In genomic region chr19:38298841-38299680, GRCh38 we compare ENCODE assay signal across 13 cellular contexts. TPM values are rescaled to one million over a fixed set of nuclear protein-coding genes. Genes with fewer than 3 reads are reported as not detected.
A peak's percentile ranks its signal among the peaks of the same experiment; 100 is the strongest.
DNase-seq lines count a peak whose midpoint lies in the region; ATAC-seq and TF ChIP-seq lines count a peak whose summit lies in the region.
"Had no signal": no experiment of that assay in that cellular context is flagged by ENCODE, and none has a peak within 500 bp of the region (broad histone marks: within the 10 kb centered on the region; RNA-seq: fewer than 3 reads in every experiment).

No MANE protein-coding gene starts in this region.

- WGBS in mesendoderm (ENCODE audit: extremely low coverage, insufficient coverage, low lambda C conversion rate), result no CpG with 5 or more reads among the region's 11 CpGs

- TF ChIP-seq CTCF in colonic mucosa (IDR thresholded peaks at IDR 0.05), result no peak

- H3K79me1 ChIP-seq in mesendoderm (ENCODE audit: low read length), result no peaks in the 10 kb centered on the region

- H3K27ac ChIP-seq in colonic mucosa, result peak overlapping the region; percentile 67
- H3K27ac ChIP-seq in mesendoderm (ENCODE audit: low read depth, low read length), result no peak overlapping the region
- H3K27ac ChIP-seq: body of pancreas had no signal

- H3K9ac ChIP-seq in colonic mucosa (ENCODE audit: low read depth in 2 of 2, low read length in 2 of 2) (no peak overlapping the region), mesendoderm (ENCODE audit: low read length) (no peak overlapping the region)

- no peak overlapping the region for H3K23ac ChIP-seq in mesendoderm (ENCODE audit: low read length)

- H3K4me1 ChIP-seq in colonic mucosa (no peaks in the 10 kb centered on the region), mesendoderm (ENCODE audit: control insufficient read depth, low read depth, low read length) (no peaks in the 10 kb centered on the region)

- no peak overlapping the region for H2BK5ac ChIP-seq in mesendoderm (ENCODE audit: low read length)

- no peak for ATAC-seq in GM19035 (IDR thresholded peaks at IDR 0.05; ENCODE audit: unreplicated experiment)
- ATAC-seq: body of pancreas had no signal

- H3K18ac ChIP-seq in mesendoderm (ENCODE audit: low read length), result no peak overlapping the region

- H2AK5ac ChIP-seq in mesendoderm (ENCODE audit: low read length), result no peak overlapping the region

- H3K9me3 ChIP-seq in colonic mucosa, result no peaks in the 10 kb centered on the region
- H3K9me3 ChIP-seq: body of pancreas had no signal

- intact Hi-C loops in colonic mucosa (cut with DNase I), result no loop called here

- H3K4me3 ChIP-seq in colonic mucosa (no peak overlapping the region), mesendoderm (ENCODE audit: low read length) (no peak overlapping the region)
- H3K4me3 ChIP-seq: body of pancreas had no signal

- H3K36me3 ChIP-seq in colonic mucosa, result no peaks in the 10 kb centered on the region
- peaks cover 1% of the 10 kb centered on the region for H3K36me3 ChIP-seq in mesendoderm (ENCODE audit: control insufficient read depth, insufficient read depth, low read length)

- in situ Hi-C loops in ACHN (cut with HindIII; ENCODE audit: low pct_ligation_motif_present, low pct_unique_long_range_greater_than_20kb, low sequenced_read_pairs), result no loop called here

- no peak overlapping the region for H3K4me2 ChIP-seq in mesendoderm (ENCODE audit: low read length)

- no peak overlapping the region for H3K4ac ChIP-seq in mesendoderm (ENCODE audit: low read depth, low read length)

- H3K79me2 ChIP-seq in mesendoderm (ENCODE audit: control insufficient read depth, insufficient read depth, low read length), result no peaks in the 10 kb centered on the region

- DNase-seq in ACHN, result peak; percentile 22
- DNase-seq in M059J (ENCODE audit: low read depth), result peak; percentile 65
- DNase-seq in colonic mucosa, result no peak
- peak; percentile 27 for DNase-seq in myocyte (ENCODE audit: low read depth)
- no peak for DNase-seq in NCI-H2171 (lab: John Stamatoyannopoulos, UW)
- no peak for DNase-seq in mesendoderm
- DNase-seq in NCI-H446 (lab: John Stamatoyannopoulos, UW), result no peak
- DNase-seq: activated CD4-positive, alpha-beta T cell treated with anti-CD3 and anti-CD28 coated beads for 48 hours; body of pancreas; hippocampal formation; NCI-H2081 had no signal

- no peak overlapping the region for H3K56ac ChIP-seq in mesendoderm (ENCODE audit: low read length)

- no peak overlapping the region for H2BK120ac ChIP-seq in mesendoderm (ENCODE audit: low read depth, low read length)

- no peak overlapping the region for H4K5ac ChIP-seq in mesendoderm (ENCODE audit: low read length)

- H2BK15ac ChIP-seq in mesendoderm (replicated peaks; ENCODE audit: low read depth), result no peak overlapping the region

- no peaks in the 10 kb centered on the region for H3K27me3 ChIP-seq in colonic mucosa
- no peaks in the 10 kb centered on the region for H3K27me3 ChIP-seq in mesendoderm (ENCODE audit: insufficient read depth, low read length, poor library complexity)
- H3K27me3 ChIP-seq: body of pancreas had no signal

- no peak overlapping the region for H4K8ac ChIP-seq in mesendoderm (ENCODE audit: low read depth, low read length)

RNA-seq across cellular contexts. Expression of gene C19orf33, which starts 5.0 kb away (rescaled TPM):
- total RNA-seq in M059J (2014; rRNA removed; shearing (Covaris generic)), result not detected in 2 replicates
- total RNA-seq in colonic mucosa (100 to 1,000 TPM; 111 to 159 TPM), myocyte (not detected in 2 replicates)
- 0.95 TPM for polyA plus RNA-seq in myocyte (2012)
- polyA plus RNA-seq in mesendoderm (2013, experiment 1 of 2), result 13.7 TPM
- 14.0 TPM for polyA plus RNA-seq in mesendoderm (2013, experiment 2 of 2)
- total RNA-seq: activated T-helper 1 cell treated with anti-CD3 and anti-CD28 coated beads, Interleukin-12 subunit alpha, Interleukin-12 subunit beta, Interleukin-2, Interleukin-4 antibody, amounts not matched to agents 30 ng/mL and 10 ng/mL and 1 ng/mL, durations not matched to agents 14 hours and 24 hours and 36 hours had no signal

RNA-seq across cellular contexts. Expression of gene YIF1B, which starts 16.7 kb away (rescaled TPM):
- total RNA-seq in M059J (2014; rRNA removed; shearing (Covaris generic)), result 88.9 and 114 TPM in 2 replicates
- total RNA-seq in colonic mucosa (10 to 100 TPM; 28.8 to 58.3 TPM), myocyte (51.6 and 68.5 TPM in 2 replicates)
- polyA plus RNA-seq in myocyte (2012), result 75.6 TPM
- polyA plus RNA-seq in mesendoderm (2013, experiment 1 of 2), result 47.5 TPM
- polyA plus RNA-seq in mesendoderm (2013, experiment 2 of 2), result 49.6 TPM

RNA-seq across cellular contexts. Expression of gene KCNK6, which starts 20.6 kb away (rescaled TPM):
- 0.91 and 2.3 TPM in 2 replicates for total RNA-seq in M059J (2014; rRNA removed; shearing (Covaris generic))
- total RNA-seq in colonic mucosa (10 to 100 TPM; 19.8 to 23.4 TPM), myocyte (1.2 and 2.3 TPM in 2 replicates)
- 5.8 TPM for polyA plus RNA-seq in myocyte (2012)
- 4.2 TPM for polyA plus RNA-seq in mesendoderm (2013, experiment 1 of 2)
- polyA plus RNA-seq in mesendoderm (2013, experiment 2 of 2), result 4.0 TPM

RNA-seq across cellular contexts. Expression of gene SPINT2, which starts 34.7 kb away (rescaled TPM):
- total RNA-seq in M059J (2014; rRNA removed; shearing (Covaris generic)), result 8.5 and 8.9 TPM in 2 replicates
- 100 to 1,000 TPM; 790 to 935 TPM for total RNA-seq in colonic mucosa
- total RNA-seq in myocyte, result 0.11 TPM in 1 of 2 replicates, not detected in the other
- polyA plus RNA-seq in myocyte (2012), result 0.98 TPM
- 134 TPM for polyA plus RNA-seq in mesendoderm (2013, experiment 1 of 2)
- polyA plus RNA-seq in mesendoderm (2013, experiment 2 of 2), result 134 TPM

RNA-seq across cellular contexts. Expression of gene CATSPERG, which starts 36.6 kb away (rescaled TPM):
- 0.15 TPM in 1 of 2 replicates, not detected in the other for total RNA-seq in M059J (2014; rRNA removed; shearing (Covaris generic))
- total RNA-seq in colonic mucosa (1 to 10 TPM; 3.2 to 8.4 TPM), myocyte (0.78 and 1.1 TPM in 2 replicates)
- polyA plus RNA-seq in myocyte (2012), result 2.8 TPM
- 0.07 TPM for polyA plus RNA-seq in mesendoderm (2013, experiment 1 of 2)
- 0.20 TPM for polyA plus RNA-seq in mesendoderm (2013, experiment 2 of 2)

Comparison
In these comparisons a context has a peak if more than half of its experiments do, and no peak if none do; other contexts are left out.
1. DNase-seq: peak in ACHN (single experiment), M059J (single experiment) and myocyte (single experiment); none in colonic mucosa (single experiment), NCI-H2171 (single experiment), mesendoderm (single experiment) and NCI-H446 (0 of 2).
2. RNA of gene C19orf33, which starts 5.0 kb away (total RNA-seq): 111 to 159 TPM in colonic mucosa; not detected in M059J and not detected in myocyte; every median in the first group is over 100 times any median in the second.